In genomic region chr2:55519908-55520885, GRCh38 we compare ENCODE assay signal across 8 cellular contexts. TPM values are rescaled to one million over a fixed set of nuclear protein-coding genes. Genes with fewer than 3 reads are reported as not detected.
DNase-seq lines count a peak whose midpoint lies in the region; ATAC-seq, FAIRE-seq and TF ChIP-seq lines count a peak whose summit lies in the region.

No MANE protein-coding gene starts in this region.

- ATAC-seq in HG02884 (IDR thresholded peaks at IDR 0.05; ENCODE audit: unreplicated experiment) (peak; percentile 6), heart right ventricle (peak in 7 of 8 donors; percentile 2 to 45 (median 31)), pancreas (peak; percentile 16 to 47 (median 34))

- peak overlapping the region; percentile 99 for H3K4me3 Mint-ChIP-seq in activated naive CD8-positive, alpha-beta T cell treated with anti-CD3 and anti-CD28 coated beads for 36 hours

- H3K36me3 ChIP-seq in heart right ventricle (peaks cover 0 to 33% (median 6%) of the 10 kb centered on the region in 9 donors), pancreas (peaks cover 0 to 5% (median 0%) of the 10 kb centered on the region in 3 donors)

- H3K27ac Mint-ChIP-seq in activated naive CD8-positive, alpha-beta T cell treated with anti-CD3 and anti-CD28 coated beads for 36 hours: peak overlapping the region; percentile 96

- peaks cover 5% of the 10 kb centered on the region for H3K4me1 Mint-ChIP-seq in activated naive CD8-positive, alpha-beta T cell treated with anti-CD3 and anti-CD28 coated beads for 36 hours

- peak overlapping the region; percentile 76 for H3K4me3 ChIP-seq in GM08714 (ENCODE audit: low read length)
- peak overlapping the region; percentile 42 to 95 (median 82) for H3K4me3 ChIP-seq in heart right ventricle
- H3K4me3 ChIP-seq in pancreas: peak overlapping the region; percentile 52 to 85 (median 68)

- FAIRE-seq in pancreas (lab: Jason Lieb, UNC): no peak

- WGBS in heart right ventricle, 2 donors: 7 to 8% methylated on average over 37 of the region's 37 CpGs
- WGBS in pancreas, 2 donors: 1% methylated on average over 37 of the region's 37 CpGs

- peak; percentile 3 for DNase-seq in NOMO-1 treated with DMSO at 0.1 percent for 48 hours (lab: John Stamatoyannopoulos, UW; ENCODE audit: unreplicated experiment)
- DNase-seq in activated naive CD8-positive, alpha-beta T cell treated with anti-CD3 and anti-CD28 coated beads for 36 hours: peak; percentile 36
- DNase-seq in heart right ventricle: peak in 1 of 2 donors; percentile 37
- DNase-seq in pancreas: peak in 1 of 6 donors; percentile 42
- DNase-seq in HK-2 (ENCODE audit: unreplicated experiment): no peak

- peaks cover 0 to 22% (median 10%) of the 10 kb centered on the region in 9 donors for H3K4me1 ChIP-seq in heart right ventricle
- H3K4me1 ChIP-seq in pancreas: peaks cover 3 to 9% (median 4%) of the 10 kb centered on the region in 3 donors

- no peaks in the 10 kb centered on the region for H3K27me3 ChIP-seq in heart right ventricle
- no peaks in the 10 kb centered on the region for H3K27me3 ChIP-seq in pancreas

- TF ChIP-seq CTCF in 22Rv1 (IDR thresholded peaks at IDR 0.05) (no peak), heart right ventricle (IDR thresholded peaks at IDR 0.05) (no peak), pancreas (IDR thresholded peaks at IDR 0.05) (no peak)

- H3K27ac ChIP-seq in 22Rv1 (peak overlapping the region; percentile 78), heart right ventricle (peak overlapping the region; percentile 17 to 94 (median 84)), pancreas (peak overlapping the region; percentile 56 to 84 (median 79))

- no peaks in the 10 kb centered on the region for H3K9me3 ChIP-seq in heart right ventricle
- H3K9me3 ChIP-seq in pancreas: no peaks in the 10 kb centered on the region

- H3K27me3 Mint-ChIP-seq in activated naive CD8-positive, alpha-beta T cell treated with anti-CD3 and anti-CD28 coated beads for 36 hours: no peaks in the 10 kb centered on the region

- no peaks in the 10 kb centered on the region for H3K36me3 Mint-ChIP-seq in activated naive CD8-positive, alpha-beta T cell treated with anti-CD3 and anti-CD28 coated beads for 36 hours

- no peaks in the 10 kb centered on the region for H3K9me3 Mint-ChIP-seq in activated naive CD8-positive, alpha-beta T cell treated with anti-CD3 and anti-CD28 coated beads for 36 hours

- intact Hi-C loops in heart right ventricle (cut with DNase I) (loop anchor here in 5 of 10 donors (1.0 to 10.0 kb wide), 6 partner anchors 88 to 105 kb away; partner anchors contain the start of genes PPP4R3B (in 4 of the 5) and CCDC88A (in 2 of the 5)), pancreas (cut with DNase I) (no loop called here)

RNA-seq across cellular contexts. Expression of gene CFAP36, which starts 0.7 kb away (rescaled TPM):
- 10 to 100 TPM; 24.2 to 25.4 TPM for total RNA-seq in activated naive CD8-positive, alpha-beta T cell treated with anti-CD3 and anti-CD28 coated beads for 36 hours
- total RNA-seq in heart right ventricle (10 to 100 TPM; 18.2 to 29.0 (median 20.6) TPM), pancreas (10 to 100 TPM; 12.6 to 20.8 (median 17.0) TPM)
- polyA plus RNA-seq in heart right ventricle (10 to 100 TPM; 29.4 to 43.3 TPM), pancreas (10 to 100 TPM; 34.9 to 57.0 TPM)
